Comparison of ENCODE assay signal across 8 cellular contexts in the genomic region with DNA sequence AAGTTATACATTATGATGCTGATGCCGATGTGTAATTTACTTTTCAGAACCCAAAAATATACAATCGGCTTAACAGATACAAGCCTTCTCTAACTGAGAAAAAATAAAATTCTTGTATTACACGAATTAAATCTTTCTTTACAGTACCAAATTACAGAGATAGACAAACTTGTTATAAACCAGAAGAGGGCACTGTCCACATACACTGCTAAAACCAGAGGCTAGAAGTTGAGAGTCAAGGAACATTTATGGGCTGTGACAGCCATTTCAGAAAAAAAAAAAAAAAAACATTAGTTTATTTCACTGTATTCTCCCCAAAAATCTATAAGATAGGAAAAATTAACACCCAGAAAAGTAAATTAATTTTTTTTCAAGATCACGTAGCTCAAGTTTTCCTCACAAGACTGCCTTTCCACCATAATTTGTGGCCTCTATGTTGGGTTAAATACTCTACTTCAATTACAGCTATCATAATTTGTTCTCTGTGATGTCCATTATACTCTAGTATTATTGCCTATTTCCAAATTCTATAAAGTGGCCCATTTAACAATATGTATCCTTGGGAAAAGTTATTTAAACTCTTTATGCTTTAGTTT. TPM values are rescaled to one million over a fixed set of nuclear protein-coding genes. Genes with fewer than 3 reads are reported as not detected.
DNase-seq lines count a peak whose midpoint lies in the region; FAIRE-seq and TF ChIP-seq lines count a peak whose summit lies in the region.

No MANE protein-coding gene starts in this region.

- no peak overlapping the region for H3K4me3 ChIP-seq in AG04449 (ENCODE audit: low read depth, low read length)

- CTCF ChIA-PET in AG04449 (lab: Yijun Ruan, JAX): interaction anchor here (0.6 to 7.3 kb wide), 44 partner anchors 9 to 1096 kb away, joined by 3 to 160 read pairs (median 4); partner anchors contain the start of gene EREG

- POLR2A ChIA-PET in AG04449 (lab: Yijun Ruan, JAX): no interaction called here

- DNase-seq in AG04449 (ENCODE audit: low read depth, low spot score) (no peak), GM13977 (ENCODE audit: low spot score) (peak; percentile 47), HuH-7 (ENCODE audit: low spot score) (peak; percentile 53), SW480 (ENCODE audit: low spot score) (peak; percentile 68), frontal cortex (ENCODE audit: low spot score in 2 of 2) (peak in 1 of 2 donors; percentile 41), renal cortical epithelial cell (ENCODE audit: low read depth) (peak; percentile 77), posterior cingulate gyrus (no peak)
- DNase-seq in activated naive CD4-positive, alpha-beta T cell treated with Interleukin-2 at 50 U/mL for 16 hours: no peak

- in situ Hi-C loops in GM13977 (cut with MboI; ENCODE audit: low pct_unique_long_range_greater_than_20kb, low sequenced_read_pairs, unreplicated experiment): no loop called here

- intact Hi-C loops in posterior cingulate gyrus (cut with DNase I): loop anchor here (1.0 to 5.0 kb wide), 2 partner anchors 155 to 295 kb away; no protein-coding TSS in a partner anchor

- TF ChIP-seq CTCF in AG04449 (IDR thresholded peaks at IDR 0.05; ENCODE audit: insufficient read depth, low read length, missing control alignments) (peak; percentile 38), GM13977 (IDR thresholded peaks at IDR 0.05; ENCODE audit: extremely low read depth, insufficient read depth, missing control alignments) (peak; percentile 40)

- FAIRE-seq in frontal cortex (lab: Jason Lieb, UNC): peak; percentile 82

RNA-seq across cellular contexts. Expression of gene EREG, which starts 12.0 kb away (rescaled TPM):
- total RNA-seq in frontal cortex: not detected
- 2.0 and 35.9 TPM in 2 replicates for total RNA-seq in renal cortical epithelial cell

Comparison
In these comparisons a context has a peak if more than half of its experiments do, and no peak if none do; other contexts are left out.
1. DNase-seq: peak in GM13977 (single experiment), HuH-7 (single experiment), SW480 (single experiment) and renal cortical epithelial cell (single experiment); none in AG04449 (single experiment), posterior cingulate gyrus (0 of 10) and activated naive CD4-positive, alpha-beta T cell treated with Interleukin-2 at 50 U/mL for 16 hours (single experiment).